Comparison of ENCODE assay signal across 18 cellular contexts in the genomic region with DNA sequence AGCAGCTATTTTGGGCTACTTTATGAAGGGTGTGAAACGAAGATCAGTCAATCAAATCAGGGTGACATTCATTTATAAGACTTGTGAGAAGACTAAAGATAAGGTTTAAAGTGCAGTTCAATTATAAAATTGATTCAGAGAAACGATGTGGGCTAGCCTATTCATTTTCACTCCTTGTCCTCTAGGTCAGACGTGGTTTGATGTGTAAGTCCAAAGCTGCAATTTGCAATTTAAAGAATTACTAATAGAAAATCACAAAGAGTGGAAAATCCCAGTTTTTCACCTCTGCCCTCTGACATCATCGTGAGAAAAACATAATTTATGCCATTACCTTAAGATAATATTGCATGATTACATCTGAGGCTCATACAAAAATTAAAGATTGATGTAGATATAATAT.
A peak's percentile ranks its signal among the peaks of the same experiment; 100 is the strongest.
DNase-seq lines count a peak whose midpoint lies in the region; ATAC-seq, FAIRE-seq and TF ChIP-seq lines count a peak whose summit lies in the region.
"Had no signal": no experiment of that assay in that cellular context is flagged by ENCODE, and none has a peak within 500 bp of the region (broad histone marks: within the 10 kb centered on the region; RNA-seq: fewer than 3 reads in every experiment).

No MANE protein-coding gene starts in this region.

- CTCF ChIA-PET in HepG2 (lab: Yijun Ruan, JAX; ENCODE audit: low intra/inter-chr PET ratio, low total read pairs): no interaction called here

- H2AFZ ChIP-seq in HepG2 (ENCODE audit: low read length): no peak overlapping the region

- H3K36me3 ChIP-seq in right lobe of liver: no peaks in the 10 kb centered on the region
- no peaks in the 10 kb centered on the region for H3K36me3 ChIP-seq in HepG2 (replicated peaks in 1 of 2; ENCODE audit: control insufficient read depth in 1 of 2, insufficient read depth in 2 of 2, low read length in 2 of 2)
- no peaks in the 10 kb centered on the region for H3K36me3 ChIP-seq in mesodermal cell (ENCODE audit: control insufficient read depth, insufficient read depth, low read length)
- no peaks in the 10 kb centered on the region for H3K36me3 ChIP-seq in esophagus muscularis mucosa
- H3K36me3 ChIP-seq: ovary, upper lobe of right lung had no signal

- FAIRE-seq in HepG2 (lab: Jason Lieb, UNC): no peak
- FAIRE-seq: GM12878 had no signal

- H3K9ac ChIP-seq in HepG2 (ENCODE audit: insufficient read depth, low read depth, low read length): no peak overlapping the region

- H3K27me3 ChIP-seq in right lobe of liver: no peaks in the 10 kb centered on the region
- H3K27me3 ChIP-seq in HepG2 (ENCODE audit: control insufficient read depth in 1 of 2, insufficient read depth in 2 of 2, low read length in 2 of 2): no peaks in the 10 kb centered on the region
- H3K27me3 ChIP-seq in esophagus muscularis mucosa: no peaks in the 10 kb centered on the region
- H3K27me3 ChIP-seq: ovary, upper lobe of right lung had no signal

- intact Hi-C loops in right lobe of liver (cut with DNase I): no loop called here
- intact Hi-C loops in HepG2 (cut with micrococcal nuclease; ENCODE audit: unreplicated experiment): no loop called here
- intact Hi-C loops in esophagus muscularis mucosa (cut with DNase I): no loop called here

- no peak for TF ChIP-seq POLR2A in right lobe of liver (IDR thresholded peaks at IDR 0.05)
- TF ChIP-seq POLR2A in HepG2 (IDR thresholded peaks at IDR 0.05; ENCODE audit: insufficient read depth in 1 of 2, low read depth in 2 of 2, low read length in 2 of 2): no peak
- TF ChIP-seq POLR2A in esophagus muscularis mucosa (IDR thresholded peaks at IDR 0.05; ENCODE audit: low read depth): no peak

- TF ChIP-seq EP300 in HepG2 (IDR thresholded peaks at IDR 0.05; ENCODE audit: low read depth in 2 of 2, low read length in 2 of 2): no peak
- TF ChIP-seq EP300 in HepG2 (CRISPR knock-in tag; IDR thresholded peaks at IDR 0.05; ENCODE audit: borderline replicate concordance): no peak
- TF ChIP-seq EP300 in esophagus muscularis mucosa (IDR thresholded peaks at IDR 0.05): no peak

- no peaks in the 10 kb centered on the region for H3K79me2 ChIP-seq in HepG2 (ENCODE audit: insufficient read depth, low read length)

- ATAC-seq in right lobe of liver (peak in 1 of 4 donors; percentile 36), HepG2 (no peak), HG03135 (IDR thresholded peaks at IDR 0.05; ENCODE audit: unreplicated experiment) (no peak)
- ATAC-seq: activated CD4-positive, CD25-positive, alpha-beta regulatory T cell treated with anti-CD3 and anti-CD28 coated beads, Interleukin-2, amount 50 U/mL, for 24 hours; CD8-positive, alpha-beta T cell; GM12878; stimulated activated memory B cell treated with anti-CD40 and anti-IgM and Interleukin-4, amounts not matched to agents 10 μg/mL and 1 μg/mL and 100 μg/mL, for 72 hours had no signal

- in situ Hi-C loops in HepG2 (cut with HindIII; ENCODE audit: extremely low pct_ligation_motif_present, low pct_unique_long_range_greater_than_20kb): no loop called here

- no peaks in the 10 kb centered on the region for H4K20me1 ChIP-seq in HepG2 (ENCODE audit: insufficient read depth, low read length)

- no peak for TF ChIP-seq CTCF in right lobe of liver (IDR thresholded peaks at IDR 0.05)
- TF ChIP-seq CTCF in HepG2 (CRISPR knock-in tag; IDR thresholded peaks at IDR 0.05): no peak
- no peak for TF ChIP-seq CTCF in choroid plexus epithelial cell (conservative IDR thresholded peaks at IDR 0.05; ENCODE audit: low read depth, low read length)
- no peak for TF ChIP-seq CTCF in esophagus muscularis mucosa (IDR thresholded peaks at IDR 0.05)

- H3K27ac ChIP-seq in right lobe of liver (peak overlapping the region in 2 of 3 donors; percentile 30 to 74), HepG2 (ENCODE audit: extremely low read length, insufficient read depth, low read length) (no peak overlapping the region), mesodermal cell (ENCODE audit: low read depth, low read length, severe bottlenecking) (peak overlapping the region; percentile 41), esophagus muscularis mucosa (replicated peaks in 1 of 4) (no peak overlapping the region), caudate nucleus (ENCODE audit: low read depth, low read length) (no peak overlapping the region)

- H3K4me3 ChIP-seq in right lobe of liver (no peak overlapping the region), HepG2 (replicated peaks in 1 of 3; ENCODE audit: insufficient read depth in 1 of 3, low read depth in 2 of 3, low read length in 3 of 3) (no peak overlapping the region), choroid plexus epithelial cell (ENCODE audit: low read depth, low read length) (no peak overlapping the region), mesodermal cell (ENCODE audit: extremely low read depth, insufficient read depth, low read length, poor library complexity, severe bottlenecking) (no peak overlapping the region), esophagus muscularis mucosa (no peak overlapping the region)
- H3K4me3 ChIP-seq: GM12878, ovary, upper lobe of right lung had no signal

- H3K4me1 ChIP-seq in right lobe of liver (peaks cover 0 to 14% (median 5%) of the 10 kb centered on the region in 4 donors), HepG2 (ENCODE audit: insufficient read depth, low read length) (no peaks in the 10 kb centered on the region), mesodermal cell (ENCODE audit: control insufficient read depth, insufficient read depth, low read length, poor library complexity, severe bottlenecking) (peaks cover 7% of the 10 kb centered on the region), esophagus muscularis mucosa (peaks cover 0 to 12% (median 0%) of the 10 kb centered on the region in 4 donors)

- 19% methylated on average over 4 of the region's 4 CpGs for WGBS in right lobe of liver (ENCODE audit: insufficient coverage, low coverage, low lambda C conversion rate, missing lambda C conversion rate)
- 4% methylated on average over 4 of the region's 4 CpGs for WGBS in HepG2 (ENCODE audit: low lambda C conversion rate)
- WGBS in mesodermal cell (ENCODE audit: insufficient coverage in 2 of 2), 2 experiments: 70 to 100% methylated on average over 1 of the region's 4 CpGs
- 64% methylated on average over 4 of the region's 4 CpGs for WGBS in esophagus muscularis mucosa

- H3K9me3 ChIP-seq in right lobe of liver (no peaks in the 10 kb centered on the region), HepG2 (ENCODE audit: low read length) (peaks cover 87% of the 10 kb centered on the region), mesodermal cell (ENCODE audit: control insufficient read depth, low read length) (no peaks in the 10 kb centered on the region), esophagus muscularis mucosa (no peaks in the 10 kb centered on the region)
- H3K9me3 ChIP-seq: ovary, upper lobe of right lung had no signal

- POLR2A ChIA-PET in HepG2 (lab: Yijun Ruan, JAX): no interaction called here

- BruUV-seq in HepG2 (replicated peaks; lab: Mats Ljungman, UMichigan): no TSS peak

- TF ChIP-seq RAD21 in HepG2 (CRISPR knock-in tag; IDR thresholded peaks at IDR 0.05): no peak

- DNase-seq in right lobe of liver: no peak
- DNase-seq in HepG2 (ENCODE audit: low spot score): no peak
- peak; percentile 44 for DNase-seq in choroid plexus epithelial cell (ENCODE audit: low read depth)
- DNase-seq in esophagus muscularis mucosa (ENCODE audit: extremely low spot score): no peak
- no peak for DNase-seq in stimulated activated CD4-positive, alpha-beta T cell treated with anti-CD3 and anti-CD28 coated beads, Interleukin-1b, Interleukin-23, amount 100 ng/mL, for 48 hours
- no peak for DNase-seq in caudate nucleus (lab: John Stamatoyannopoulos, UW)
- DNase-seq: activated effector memory CD4-positive, alpha-beta T cell treated with anti-CD3 and anti-CD28 coated beads, Interleukin-2, amount 50 U/mL, for 16 hours; CD8-positive, alpha-beta T cell; cortex of kidney; GOT3; T-helper 2 cell; upper lobe of right lung had no signal

- H3K4me2 ChIP-seq in HepG2 (ENCODE audit: low read depth, low read length): no peak overlapping the region

TF ChIP-seq in HepG2, 621 proteins besides CTCF, POLR2A, EP300 and RAD21 (continues in another document):
- TF ChIP-seq SCMH1 (CRISPR knock-in tag; IDR thresholded peaks at IDR 0.05; ENCODE audit: borderline replicate concordance) (no peak), TRIM24 (CRISPR knock-in tag; IDR thresholded peaks at IDR 0.05) (no peak)

Comparison
In these comparisons a context has a peak if more than half of its experiments do, and no peak if none do; other contexts are left out.
1. H3K27ac ChIP-seq: peak in right lobe of liver (2 of 3) and mesodermal cell (single experiment); none in HepG2 (single experiment), esophagus muscularis mucosa (0 of 4) and caudate nucleus (single experiment).